In genomic region chr9:104858271-104858670, GRCh38 we compare ENCODE assay signal across 18 cellular contexts.
A peak's percentile ranks its signal among the peaks of the same experiment; 100 is the strongest.
DNase-seq lines count a peak whose midpoint lies in the region; FAIRE-seq and TF ChIP-seq lines count a peak whose summit lies in the region.
"Had no signal": no experiment of that assay in that cellular context is flagged by ENCODE, and none has a peak within 500 bp of the region (broad histone marks: within the 10 kb centered on the region; RNA-seq: fewer than 3 reads in every experiment).

No MANE protein-coding gene starts in this region.

- H3K9me3 ChIP-seq in mammary epithelial cell (replicated peaks; ENCODE audit: insufficient read depth, low read length) (no peaks in the 10 kb centered on the region), breast epithelium (no peaks in the 10 kb centered on the region), left ventricle myocardium inferior (replicated peaks) (no peaks in the 10 kb centered on the region), thyroid gland (no peaks in the 10 kb centered on the region), hepatocyte (ENCODE audit: low read depth) (no peaks in the 10 kb centered on the region)

- no TSS peak for BruUV-seq in mammary epithelial cell (replicated peaks; lab: Mats Ljungman, UMichigan)

- dilution Hi-C loops in mammary epithelial cell (cut with HindIII; ENCODE audit: low sequenced_read_pairs): no loop called here

- H3K4me2 ChIP-seq in mammary epithelial cell (ENCODE audit: insufficient read depth, low read depth, low read length) (no peak overlapping the region), hepatocyte (no peak overlapping the region)

- H3K27ac ChIP-seq in mammary epithelial cell (ENCODE audit: insufficient read depth, low read depth, low read length) (no peak overlapping the region), breast epithelium (no peak overlapping the region), coronary artery (peak overlapping the region; percentile 52 to 66), left ventricle myocardium inferior (replicated peaks) (peak overlapping the region; percentile 33), thyroid gland (peak overlapping the region; percentile 42 to 64 (median 56)), hepatocyte (no peak overlapping the region)
- H3K27ac ChIP-seq: 22Rv1 had no signal

- intact Hi-C loops in mammary epithelial cell (cut with micrococcal nuclease) (loop anchor here (5.0 kb wide), 1 partner anchor 76 kb away; no protein-coding TSS in a partner anchor), breast epithelium (cut with DNase I; ENCODE audit: low total_unique reads) (no loop called here), left ventricle myocardium inferior (cut with micrococcal nuclease) (no loop called here), thyroid gland (cut with DNase I) (no loop called here)

- no peak overlapping the region for H3K4me3 ChIP-seq in mammary epithelial cell (replicated peaks in 1 of 3; ENCODE audit: insufficient read depth in 1 of 3, low read depth in 2 of 3, low read length in 3 of 3)
- H3K4me3 ChIP-seq in breast epithelium: no peak overlapping the region
- H3K4me3 ChIP-seq in coronary artery: no peak overlapping the region
- H3K4me3 ChIP-seq in left ventricle myocardium inferior: no peak overlapping the region
- H3K4me3 ChIP-seq in thyroid gland (replicated peaks in 1 of 3): no peak overlapping the region
- no peak overlapping the region for H3K4me3 ChIP-seq in hepatocyte
- H3K4me3 ChIP-seq: K562 had no signal

- FAIRE-seq in HTR-8/SVneo (lab: Jason Lieb, UNC): no peak
- FAIRE-seq: K562 had no signal

- 89% methylated on average over 4 of the region's 4 CpGs for whole genome bisulfite sequencing in mammary epithelial cell (ENCODE audit: low coverage, missing lambda C conversion rate)
- WGBS in thyroid gland, 2 donors: 29 to 43% methylated on average over 4 of the region's 4 CpGs
- 89% methylated on average over 4 of the region's 4 CpGs for WGBS in hepatocyte (ENCODE audit: low lambda C conversion rate, missing lambda C conversion rate)

- CTCF ChIA-PET in mammary epithelial cell (lab: Charles Lee; ENCODE audit: low non-redundant PET): interaction anchor here (0.6 kb wide), 1 partner anchor 68 kb away, joined by 23 read pairs; no protein-coding TSS in a partner anchor

- H3K4me1 ChIP-seq in mammary epithelial cell (ENCODE audit: insufficient read depth, low read length) (peaks cover 20% of the 10 kb centered on the region), breast epithelium (peaks cover 0 to 5% of the 10 kb centered on the region in 2 donors), left ventricle myocardium inferior (peaks cover 25% of the 10 kb centered on the region), thyroid gland (peaks cover 37 to 46% of the 10 kb centered on the region in 2 donors), hepatocyte (ENCODE audit: insufficient read depth) (peaks cover 26% of the 10 kb centered on the region)

- H3K79me2 ChIP-seq in mammary epithelial cell (ENCODE audit: insufficient read depth, low read length) (no peaks in the 10 kb centered on the region), hepatocyte (peaks cover 31% of the 10 kb centered on the region)

- H2AFZ ChIP-seq in mammary epithelial cell (ENCODE audit: low read depth, low read length) (no peak overlapping the region), hepatocyte (no peak overlapping the region)

- H4K20me1 ChIP-seq in mammary epithelial cell (ENCODE audit: insufficient read depth, low read length) (no peaks in the 10 kb centered on the region), hepatocyte (ENCODE audit: insufficient read depth, poor library complexity, severe bottlenecking) (peaks cover 9% of the 10 kb centered on the region)

- no peaks in the 10 kb centered on the region for H3K27me3 ChIP-seq in mammary epithelial cell (ENCODE audit: insufficient read depth, low read length)
- no peaks in the 10 kb centered on the region for H3K27me3 ChIP-seq in breast epithelium
- no peaks in the 10 kb centered on the region for H3K27me3 ChIP-seq in left ventricle myocardium inferior (ENCODE audit: low read depth)
- H3K27me3 ChIP-seq in thyroid gland: no peaks in the 10 kb centered on the region
- no peaks in the 10 kb centered on the region for H3K27me3 ChIP-seq in hepatocyte

- no peak for TF ChIP-seq POLR2A in breast epithelium (IDR thresholded peaks at IDR 0.05)
- TF ChIP-seq POLR2A in thyroid gland (IDR thresholded peaks at IDR 0.05): no peak

- DNase-seq in mammary epithelial cell (peak; percentile 61), breast epithelium (ENCODE audit: low spot score in 2 of 2) (no peak), coronary artery (ENCODE audit: low spot score) (no peak), left ventricle myocardium inferior (no peak), thyroid gland (peak; percentile 45 to 48), hepatocyte (ENCODE audit: low spot score) (no peak), HTR-8/SVneo (ENCODE audit: insufficient read length, low spot score) (no peak), HuH-7.5 (ENCODE audit: low spot score) (no peak)
- DNase-seq: activated CD4-positive, alpha-beta T cell treated with anti-CD3 and anti-CD28 coated beads, Interleukin-2, amount 10 ng/mL, durations not matched to agents 24 days and 14 days; activated naive CD4-positive, alpha-beta T cell treated with anti-CD3 and anti-CD28 coated beads, Interleukin-2, amount 10 ng/mL, durations not matched to agents 7 days and 5 days; caudate nucleus; CD4-positive, alpha-beta T cell; DMS79; effector memory CD4-positive, alpha-beta T cell; NCI-H69; trophoblast cell had no signal

- in situ Hi-C loops in mammary epithelial cell (cut with MboI; ENCODE audit: low sequenced_read_pairs in 2 of 2): loop anchor here in 1 of 2 donors (25.0 kb wide), 2 partner anchors 304 to 554 kb away; no protein-coding TSS in a partner anchor

- H3K9ac ChIP-seq in mammary epithelial cell (ENCODE audit: insufficient read depth, low read length): no peak overlapping the region

- H3K36me3 ChIP-seq in mammary epithelial cell (ENCODE audit: insufficient read depth, low read length) (no peaks in the 10 kb centered on the region), breast epithelium (no peaks in the 10 kb centered on the region), left ventricle myocardium inferior (peaks cover 41% of the 10 kb centered on the region), thyroid gland (no peaks in the 10 kb centered on the region), hepatocyte (replicated peaks; ENCODE audit: insufficient read depth, low read depth) (no peaks in the 10 kb centered on the region)

- TF ChIP-seq CTCF in mammary epithelial cell (conservative IDR thresholded peaks at IDR 0.05 in 1 of 2, IDR thresholded peaks at IDR 0.05 in 1 of 2; ENCODE audit: extremely low read depth in 1 of 2, insufficient read depth in 1 of 2, low read depth in 1 of 2, low read length in 2 of 2): no peak
- no peak for TF ChIP-seq CTCF in breast epithelium (IDR thresholded peaks at IDR 0.05)
- no peak for TF ChIP-seq CTCF in coronary artery (IDR thresholded peaks at IDR 0.05)
- no peak for TF ChIP-seq CTCF in left ventricle myocardium inferior (IDR thresholded peaks at IDR 0.05; ENCODE audit: borderline replicate concordance)
- no peak for TF ChIP-seq CTCF in thyroid gland (IDR thresholded peaks at IDR 0.05)
- TF ChIP-seq CTCF in hepatocyte (IDR thresholded peaks at IDR 0.05; ENCODE audit: poor library complexity): no peak

- no peaks in the 10 kb centered on the region for H3K9me2 ChIP-seq in hepatocyte (replicated peaks; ENCODE audit: insufficient read depth)

Comparison
In these comparisons a context has a peak if more than half of its experiments do, and no peak if none do; other contexts are left out.
1. DNase-seq: peak in mammary epithelial cell (single experiment) and thyroid gland (2 of 2); none in breast epithelium (0 of 2), coronary artery (single experiment), left ventricle myocardium inferior (single experiment), hepatocyte (single experiment), HTR-8/SVneo (single experiment) and HuH-7.5 (single experiment).
2. H3K27ac ChIP-seq: peak in coronary artery (2 of 2), left ventricle myocardium inferior (single experiment) and thyroid gland (3 of 3); none in mammary epithelial cell (single experiment), breast epithelium (0 of 2) and hepatocyte (single experiment).